Comparison of ENCODE assay signal across 8 cellular contexts in genomic region chr5:127029513-127030258, GRCh38. TPM values are rescaled to one million over a fixed set of nuclear protein-coding genes. Genes with fewer than 3 reads are reported as not detected.
DNase-seq lines count a peak whose midpoint lies in the region; ATAC-seq and TF ChIP-seq lines count a peak whose summit lies in the region.

No MANE protein-coding gene starts in this region.

- peaks cover 43% of the 10 kb centered on the region for H3K4me1 Mint-ChIP-seq in stimulated activated memory B cell treated with anti-CD40 and anti-IgM and Interleukin-4, amounts not matched to agents 10 μg/mL and 1 μg/mL and 100 μg/mL, for 72 hours

- H3K27ac ChIP-seq in ectodermal cell (ENCODE audit: insufficient read depth, low read depth, low read length, poor library complexity, severe bottlenecking) (no peak overlapping the region), lower lobe of right lung (peak overlapping the region; percentile 88)

- H3K4me1 ChIP-seq in ectodermal cell (ENCODE audit: control insufficient read depth, insufficient read depth, low read length) (no peaks in the 10 kb centered on the region), lower lobe of right lung (peaks cover 13% of the 10 kb centered on the region)

- H3K36me3 Mint-ChIP-seq in stimulated activated memory B cell treated with anti-CD40 and anti-IgM and Interleukin-4, amounts not matched to agents 10 μg/mL and 1 μg/mL and 100 μg/mL, for 72 hours, result peaks cover 5% of the 10 kb centered on the region

- no peaks in the 10 kb centered on the region for H3K9me3 ChIP-seq in ectodermal cell (ENCODE audit: control insufficient read depth, low read length)
- no peaks in the 10 kb centered on the region for H3K9me3 ChIP-seq in lower lobe of right lung

- DNase-seq in activated T-cell treated with anti-CD3 and anti-CD28 coated beads for 1 hour (ENCODE audit: low read depth), result peak; percentile 18
- no peak for DNase-seq in activated T-cell treated with anti-CD3 and anti-CD28 coated beads for 4 hours
- DNase-seq in NCI-H526 treated with DMSO at 0.1 percent for 48 hours (lab: John Stamatoyannopoulos, UW), result peak; percentile 65
- DNase-seq in activated CD4-positive, alpha-beta T cell treated with anti-CD3 and anti-CD28 coated beads, Interleukin-2, amount 50 U/mL, for 48 hours, result peak; percentile 53 to 61
- DNase-seq in lower lobe of right lung, result peak; percentile 70

- H3K27me3 ChIP-seq in ectodermal cell (ENCODE audit: control insufficient read depth, insufficient read depth, low read length, poor library complexity, severe bottlenecking) (peaks cover 37% of the 10 kb centered on the region), lower lobe of right lung (ENCODE audit: low read depth) (no peaks in the 10 kb centered on the region)

- peak; percentile 56 for TF ChIP-seq CTCF in lower lobe of right lung (IDR thresholded peaks at IDR 0.05)

- H3K27me3 Mint-ChIP-seq in stimulated activated memory B cell treated with anti-CD40 and anti-IgM and Interleukin-4, amounts not matched to agents 10 μg/mL and 1 μg/mL and 100 μg/mL, for 72 hours, result no peaks in the 10 kb centered on the region

- peak overlapping the region; percentile 77 for H3K27ac Mint-ChIP-seq in stimulated activated memory B cell treated with anti-CD40 and anti-IgM and Interleukin-4, amounts not matched to agents 10 μg/mL and 1 μg/mL and 100 μg/mL, for 72 hours

- ATAC-seq in HG03103 (IDR thresholded peaks at IDR 0.05; ENCODE audit: low read depth, unreplicated experiment), result peak; percentile 4
- peak; percentile 62 to 64 for ATAC-seq in lower lobe of right lung
- peak; percentile 2 for ATAC-seq in stimulated activated memory B cell treated with anti-CD40 and anti-IgM and Interleukin-4, amounts not matched to agents 10 μg/mL and 1 μg/mL and 100 μg/mL, for 72 hours

- intact Hi-C loops in lower lobe of right lung (cut with DNase I), result no loop called here

- H3K9me3 Mint-ChIP-seq in stimulated activated memory B cell treated with anti-CD40 and anti-IgM and Interleukin-4, amounts not matched to agents 10 μg/mL and 1 μg/mL and 100 μg/mL, for 72 hours, result no peaks in the 10 kb centered on the region

- H3K4me3 ChIP-seq in ectodermal cell (ENCODE audit: insufficient read depth, low read depth, low read length) (peak overlapping the region; percentile 75), lower lobe of right lung (peak overlapping the region; percentile 88)

- H3K4me3 Mint-ChIP-seq in stimulated activated memory B cell treated with anti-CD40 and anti-IgM and Interleukin-4, amounts not matched to agents 10 μg/mL and 1 μg/mL and 100 μg/mL, for 72 hours, result peak overlapping the region; percentile 94

- WGBS in ectodermal cell, 2 experiments, result 1% methylated on average over 53 of the region's 53 CpGs

- H3K36me3 ChIP-seq in ectodermal cell (ENCODE audit: control insufficient read depth, insufficient read depth, low read length) (no peaks in the 10 kb centered on the region), lower lobe of right lung (no peaks in the 10 kb centered on the region)

RNA-seq across cellular contexts. Expression of gene MARCHF3, which starts 0.7 kb away (rescaled TPM):
- polyA plus RNA-seq in ectodermal cell (2013, experiment 1 of 4), result 1.9 TPM
- 2.6 TPM for polyA plus RNA-seq in ectodermal cell (2013, experiment 2 of 4)
- 2.1 TPM for polyA plus RNA-seq in ectodermal cell (2013, experiment 3 of 4)
- polyA plus RNA-seq in ectodermal cell (2013, experiment 4 of 4), result 2.6 TPM
- 14.3 TPM for total RNA-seq in lower lobe of right lung

RNA-seq across cellular contexts. Expression of gene C5orf63, which starts 43.6 kb away (rescaled TPM):
- polyA plus RNA-seq in ectodermal cell (2013, experiment 1 of 4), result not detected
- polyA plus RNA-seq in ectodermal cell (2013, experiment 2 of 4), result not detected
- not detected for polyA plus RNA-seq in ectodermal cell (2013, experiment 3 of 4)
- polyA plus RNA-seq in ectodermal cell (2013, experiment 4 of 4), result not detected
- 7.5 TPM for total RNA-seq in lower lobe of right lung

Comparison
In these comparisons a context has a peak if more than half of its experiments do, and no peak if none do; other contexts are left out.
1. ATAC-seq: peak in every context shown above with its lines; median percentile 63 in lower lobe of right lung; 4 in HG03103; 2 in stimulated activated memory B cell treated with anti-CD40 and anti-IgM and Interleukin-4, amounts not matched to agents 10 μg/mL and 1 μg/mL and 100 μg/mL, for 72 hours.